ENCODE assay signal across 1 cellular context in the genomic region with DNA sequence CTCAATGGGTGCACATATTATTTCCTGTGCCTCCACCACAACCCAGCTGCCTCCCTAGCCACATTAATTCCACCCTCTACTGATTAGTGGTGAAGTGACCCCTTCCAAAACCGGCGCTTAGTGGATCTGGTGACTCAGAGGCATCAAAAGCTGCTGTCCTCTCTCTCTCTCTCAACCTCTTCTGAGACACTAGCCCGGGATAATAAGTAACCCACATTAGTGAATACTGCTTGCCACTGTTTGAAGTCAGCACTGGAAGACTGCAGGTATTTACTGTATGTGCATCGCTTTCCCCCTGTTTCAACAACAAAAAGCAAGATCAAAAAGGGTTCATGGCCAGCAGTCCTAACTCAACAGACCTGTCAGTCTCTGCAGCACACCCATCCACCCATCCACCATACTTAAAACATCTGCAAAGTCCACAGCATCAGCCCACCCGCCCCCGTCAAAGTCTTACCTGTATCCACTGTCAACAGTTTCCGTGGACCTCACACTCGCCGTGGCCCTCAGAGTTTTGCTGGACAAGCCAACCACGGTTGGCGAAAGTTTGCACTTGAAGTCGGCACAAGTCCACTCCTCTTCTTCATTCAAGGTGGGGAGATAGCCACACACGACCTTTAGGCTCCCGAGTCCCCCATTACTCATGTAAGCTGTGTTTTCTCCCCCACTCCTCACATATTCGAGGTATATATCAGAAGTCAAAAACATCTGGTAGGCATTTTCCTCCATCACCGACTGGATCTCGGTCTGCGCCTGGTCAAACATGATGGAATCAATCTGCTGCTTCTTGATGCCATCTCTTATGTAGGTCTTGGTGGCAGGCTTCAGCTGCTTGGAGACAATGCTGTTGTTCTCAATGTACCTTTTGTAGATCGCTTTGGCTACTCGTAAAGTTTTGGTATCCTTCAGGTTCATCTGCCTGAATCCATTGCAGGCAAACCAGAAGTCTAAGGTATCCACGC.
TF ChIP-seq lines count a peak whose summit lies in the region.

No MANE protein-coding gene starts in this region.

TF ChIP-seq in IMR-90, 13 proteins besides CTCF, POLR2A, EP300 and RAD21:
- TF ChIP-seq SMC3 (IDR thresholded peaks at IDR 0.05; ENCODE audit: low read depth, low read length) (no peak), CEBPB (IDR thresholded peaks at IDR 0.05; ENCODE audit: low read depth, low read length) (no peak), RFX5 (IDR thresholded peaks at IDR 0.05; ENCODE audit: low read depth, low read length) (no peak)
TF ChIP-seq in IMR-90: peak in this region for 0.
